15 cellular contexts compared by ENCODE assay signal in the genomic region with DNA sequence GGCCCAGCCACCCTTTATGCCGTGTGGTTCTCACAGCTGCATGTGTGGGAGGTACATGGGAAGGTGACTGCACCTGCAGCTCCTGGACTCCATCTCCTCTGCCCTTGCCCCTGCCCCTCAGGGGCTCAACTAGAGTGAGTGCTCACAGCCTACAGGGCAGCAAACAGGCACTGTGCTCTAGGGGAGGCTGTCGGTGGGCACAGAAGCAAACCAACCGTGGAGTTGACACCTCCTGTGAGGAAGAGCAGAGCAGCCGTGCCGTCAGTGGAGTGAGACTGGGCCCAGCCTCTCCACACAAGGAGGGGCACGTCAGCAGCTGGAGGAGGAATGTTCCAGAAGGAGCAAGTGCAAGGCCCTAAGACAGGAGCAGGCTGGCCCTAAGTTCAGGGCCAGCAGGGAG. TPM values are rescaled to one million over a fixed set of nuclear protein-coding genes. Genes with fewer than 3 reads are reported as not detected.
"Had no signal": no experiment of that assay in that cellular context is flagged by ENCODE, and none has a peak within 500 bp of the region (broad histone marks: within the 10 kb centered on the region; RNA-seq: fewer than 3 reads in every experiment).

No MANE protein-coding gene starts in this region.

- H3K4me3 ChIP-seq: dorsolateral prefrontal cortex, lower lobe of right lung, right atrium auricular region, SJSA1, upper lobe of left lung had no signal

- H3K27me3 ChIP-seq: brain microvascular endothelial cell, dorsolateral prefrontal cortex, right atrium auricular region, SJSA1, upper lobe of left lung had no signal

- H3K9me3 ChIP-seq: lower lobe of right lung, right atrium auricular region, SJSA1, upper lobe of left lung had no signal

- H3K4me1 ChIP-seq: lower lobe of right lung, right atrium auricular region, SJSA1, upper lobe of left lung had no signal

- H3K27ac ChIP-seq: brain microvascular endothelial cell, lower lobe of right lung, SJSA1, upper lobe of left lung, VCaP had no signal

- DNase-seq: activated CD4-positive, alpha-beta T cell treated with anti-CD3 and anti-CD28 coated beads for 4 hours; activated T-cell treated with anti-CD3 and anti-CD28 coated beads, Interleukin-2, amount 50 U/mL, for 48 hours; brain microvascular endothelial cell; hypothalamus; lower lobe of right lung; midbrain; stimulated activated CD4-positive, alpha-beta T cell treated with anti-CD3 and anti-CD28 coated beads, Interleukin-1b, Interleukin-23, amount 100 ng/mL, for 48 hours; stimulated activated naive CD4-positive, alpha-beta T cell treated with Interleukin-2 at 50 U/mL for 16 hours; SW 1271 had no signal

- ATAC-seq: lower lobe of right lung had no signal

RNA-seq across cellular contexts. Expression of a gene that starts 32.7 kb away (rescaled TPM):
- total RNA-seq: esophagus mucosa, lower lobe of right lung, SJSA1 had no signal
